ENCODE assay signal across 8 cellular contexts in genomic region chr1:3910769-3911520, GRCh38. TPM values are rescaled to one million over a fixed set of nuclear protein-coding genes. Genes with fewer than 3 reads are reported as not detected.
DNase-seq lines count a peak whose midpoint lies in the region; ATAC-seq, FAIRE-seq and TF ChIP-seq lines count a peak whose summit lies in the region.

No MANE protein-coding gene starts in this region.

- no peaks in the 10 kb centered on the region for H3K9me3 Mint-ChIP-seq in MCF 10A (ENCODE audit: unreplicated experiment)

- H3K4me1 ChIP-seq in A549, result peaks cover 5% of the 10 kb centered on the region; the same call in 1 of the 3 replicates

- WGBS in A549 (ENCODE audit: missing lambda C conversion rate), result 48% methylated on average over 9 of the region's 33 CpGs

- H3K4me3 ChIP-seq in A549, result no peak overlapping the region

- TF ChIP-seq RAD21 in A549 (conservative IDR thresholded peaks at IDR 0.05 in 1 of 2, IDR thresholded peaks at IDR 0.05 in 1 of 2), result peak; percentile 91 to 92

- peaks cover 5% of the 10 kb centered on the region for H3K36me3 Mint-ChIP-seq in MCF 10A (ENCODE audit: insufficient read depth, unreplicated experiment)

- TF ChIP-seq CTCF in A549 (IDR thresholded peaks at IDR 0.05), result peak; percentile 64
- peak; percentile 90 for TF ChIP-seq CTCF in MCF 10A (IDR thresholded peaks at IDR 0.05; ENCODE audit: unreplicated experiment)

- BruUV-seq in MCF 10A (replicated peaks; lab: Mats Ljungman, UMichigan), result no TSS peak

- H3K4me1 Mint-ChIP-seq in MCF 10A (ENCODE audit: insufficient read depth, unreplicated experiment), result peaks cover 5% of the 10 kb centered on the region

- H3K9me3 ChIP-seq in A549, result no peaks in the 10 kb centered on the region

- peaks cover 2% of the 10 kb centered on the region for H3K27me3 Mint-ChIP-seq in MCF 10A (ENCODE audit: insufficient read depth, unreplicated experiment)

- H3K4me3 Mint-ChIP-seq in MCF 10A (ENCODE audit: unreplicated experiment), result peak overlapping the region; percentile 33

- DNase-seq in A549 (ENCODE audit: low read depth in 1 of 2, low spot score in 1 of 2) (peak; percentile 70 to 74), NCI-H1417 (lab: John Stamatoyannopoulos, UW) (peak; percentile 81 to 89 (median 85)), UCSD-AML1 (lab: John Stamatoyannopoulos, UW; ENCODE audit: unreplicated experiment) (peak; percentile 49), MCF 10A (ENCODE audit: unreplicated experiment) (peak; percentile 77), inferior parietal cortex (ENCODE audit: extremely low spot score) (peak; percentile 66)
- DNase-seq in stimulated activated CD4-positive, alpha-beta T cell treated with anti-CD3 and anti-CD28 coated beads, Interleukin-1b, Interleukin-23, amount 100 ng/mL, for 24 hours (ENCODE audit: low read depth in 4 of 4, low spot score in 1 of 4), result peak; percentile 62 to 70 (median 64)

- TF ChIP-seq POLR2A in A549 (IDR thresholded peaks at IDR 0.05; ENCODE audit: low read length), result no peak

- H3K4me2 ChIP-seq in A549, result peak overlapping the region; percentile 58

- intact Hi-C loops in MCF 10A (cut with micrococcal nuclease), result loop anchor here (5.0 to 10.0 kb wide), 3 partner anchors 914 to 1841 kb away; no protein-coding TSS in a partner anchor

- ATAC-seq in A549 (peak; percentile 87 to 95), GM18907 (IDR thresholded peaks at IDR 0.05; ENCODE audit: unreplicated experiment) (peak; percentile 58), HG03571 (IDR thresholded peaks at IDR 0.05; ENCODE audit: unreplicated experiment) (no peak)

- POLR2A ChIA-PET in A549 (lab: Yijun Ruan, JAX) (no interaction called here), MCF 10A (lab: Yijun Ruan, JAX) (no interaction called here)

- TF ChIP-seq EP300 in A549 (IDR thresholded peaks at IDR 0.05), result no peak

- peak overlapping the region in 1 of 2 experiments; percentile 71; a peak in 3 of 6 replicates for H3K27ac ChIP-seq in A549

- no peak overlapping the region for H3K27ac Mint-ChIP-seq in MCF 10A (ENCODE audit: low read depth, unreplicated experiment)

- FAIRE-seq in A549 (lab: Jason Lieb, UNC), result no peak

- CTCF ChIA-PET in A549 (lab: Yijun Ruan, JAX), result interaction anchor here (0.7 to 1.8 kb wide), 9 partner anchors 9 to 1835 kb away, joined by 3 to 4 read pairs (median 3); no protein-coding TSS in a partner anchor
- CTCF ChIA-PET in MCF 10A (lab: Yijun Ruan, JAX), result interaction anchor here (0.6 to 1.4 kb wide), 17 partner anchors 8 to 1801 kb away, joined by 3 to 9 read pairs (median 3); no protein-coding TSS in a partner anchor

TF ChIP-seq in A549, 52 proteins besides CTCF, POLR2A, EP300 and RAD21:
- TF ChIP-seq SMC3 (IDR thresholded peaks at IDR 0.05) (peak; percentile 88), NR3C1 (IDR thresholded peaks at IDR 0.05) (no peak)

RNA-seq across cellular contexts. Expression of gene C1orf174, which starts 10.9 kb away (rescaled TPM):
- polyA plus RNA-seq in A549 (2011; rRNA removed) (26.3 and 29.7 TPM in 2 replicates), A549 (2017; fragmentation: RNase III; extraction: RNeasy Plus Mini Kit Qiagen cat#74134 plus additional on column Dnase treatment) (23.6 to 23.9 TPM (median 23.7 TPM) in 3 replicates)
- polyA plus RNA-seq in A549 (2012; cell fraction: cytosol; rRNA removed), result 28.3 and 29.6 TPM in 2 replicates
- 30.5 and 38.0 TPM in 2 replicates for polyA plus RNA-seq in A549 (2012; cell fraction: nucleus; rRNA removed)
- 25.5 and 26.0 TPM in 2 replicates for polyA minus RNA-seq in A549 (2011; rRNA and poly(A)+ RNA removed)
- 22.4 and 24.4 TPM in 2 replicates for total RNA-seq in MCF 10A (2022)

RNA-seq across cellular contexts. Expression of gene DFFB, which starts 53.7 kb away (rescaled TPM):
- polyA plus RNA-seq in A549 (2011; rRNA removed) (2.5 and 3.2 TPM in 2 replicates), A549 (2017; fragmentation: RNase III; extraction: RNeasy Plus Mini Kit Qiagen cat#74134 plus additional on column Dnase treatment) (3.2 to 4.4 TPM (median 3.7 TPM) in 3 replicates)
- polyA plus RNA-seq in A549 (2012; cell fraction: cytosol; rRNA removed), result 4.9 and 5.4 TPM in 2 replicates
- polyA plus RNA-seq in A549 (2012; cell fraction: nucleus; rRNA removed), result 7.7 and 8.6 TPM in 2 replicates
- 1.9 and 2.5 TPM in 2 replicates for polyA minus RNA-seq in A549 (2011; rRNA and poly(A)+ RNA removed)
- total RNA-seq in MCF 10A (2022), result 4.5 and 4.8 TPM in 2 replicates

RNA-seq across cellular contexts. Expression of gene CEP104, which starts 53.9 kb away (rescaled TPM):
- 28.8 and 28.9 TPM in 2 replicates for polyA plus RNA-seq in A549 (2011; rRNA removed)
- 10.5 and 12.3 TPM in 2 replicates for polyA plus RNA-seq in A549 (2012; cell fraction: cytosol; rRNA removed)
- polyA plus RNA-seq in A549 (2012; cell fraction: nucleus; rRNA removed), result 15.7 and 16.1 TPM in 2 replicates
- 13.7 to 15.4 TPM (median 14.5 TPM) in 3 replicates for polyA plus RNA-seq in A549 (2017; fragmentation: RNase III; extraction: RNeasy Plus Mini Kit Qiagen cat#74134 plus additional on column Dnase treatment)
- 33.3 and 37.8 TPM in 2 replicates for polyA minus RNA-seq in A549 (2011; rRNA and poly(A)+ RNA removed)
- 68.7 and 74.1 TPM in 2 replicates for total RNA-seq in MCF 10A (2022)
